ENCODE assay signal across 16 cellular contexts in the genomic region with DNA sequence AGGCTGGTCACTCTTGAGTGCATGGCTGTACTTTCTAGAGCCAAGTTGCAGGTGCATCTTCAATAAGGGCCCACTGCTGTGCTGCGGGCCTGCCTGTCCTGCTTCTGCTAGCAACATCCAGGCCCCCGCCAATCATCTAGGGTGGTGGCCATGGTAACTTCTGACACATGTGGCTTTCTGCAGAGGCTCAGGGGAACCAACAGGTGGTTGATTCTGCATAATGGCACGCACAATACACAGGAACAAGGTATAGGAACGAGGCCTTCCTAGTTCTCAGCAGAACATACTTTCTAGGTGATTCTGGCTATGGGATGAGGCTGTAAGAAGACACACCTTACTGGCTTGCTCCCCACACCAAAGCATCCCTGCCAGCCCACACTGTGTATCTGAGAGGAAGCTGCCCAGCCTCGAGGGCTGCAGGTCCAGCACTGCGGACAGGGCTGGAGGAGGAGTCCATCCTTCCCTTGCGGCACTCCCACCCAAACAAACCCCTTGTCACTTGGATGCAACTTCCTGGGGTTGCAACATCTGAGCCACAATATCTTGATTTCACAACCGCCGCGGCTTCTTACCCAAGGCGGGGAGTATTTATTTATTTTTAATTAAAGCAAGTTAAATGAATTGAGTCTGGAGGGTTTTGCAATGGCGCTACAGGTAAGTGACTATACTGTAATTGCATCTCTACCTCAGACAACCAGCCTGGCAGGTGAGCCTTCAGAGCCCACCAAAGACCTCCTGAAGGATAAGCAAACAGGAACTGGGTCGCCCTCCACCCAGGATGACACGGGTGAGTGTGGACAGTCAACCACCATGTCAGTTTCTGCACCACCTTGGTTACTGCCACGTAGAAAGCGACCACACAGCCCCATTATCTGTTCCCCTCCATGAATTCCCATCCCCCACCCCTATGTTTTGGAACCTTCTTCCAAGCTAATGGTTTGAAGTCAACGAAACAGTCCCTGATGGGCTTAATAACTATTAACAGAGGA.
DNase-seq lines count a peak whose midpoint lies in the region; ATAC-seq and TF ChIP-seq lines count a peak whose summit lies in the region.
"Had no signal": no experiment of that assay in that cellular context is flagged by ENCODE, and none has a peak within 500 bp of the region (broad histone marks: within the 10 kb centered on the region; RNA-seq: fewer than 3 reads in every experiment).

No MANE protein-coding gene starts in this region.

- peak overlapping the region in 8 of 11 experiments; percentile 13 to 64 (median 35); a peak in 12 of 22 replicates for H3K27ac ChIP-seq in BLaER1 treated with 17β-estradiol and CSF1 and Interleukin-3, amounts not matched to agents 10 nM and 100 nM
- H3K27ac ChIP-seq: parathyroid adenoma, SJCRH30 had no signal

- H3K36me3 Mint-ChIP-seq in dendritic cell treated with granulocyte-macrophage colony-stimulating factor and Interleukin-4, amounts not matched to agents 40 ng/mL and 50 ng/mL, for 4 days (ENCODE audit: low read depth) = peaks cover 93% of the 10 kb centered on the region
- H3K36me3 Mint-ChIP-seq: stimulated activated effector memory CD8-positive, alpha-beta T cell treated with anti-CD3 and anti-CD28 coated beads, Interleukin-12 subunit alpha, Interleukin-12 subunit beta, amount 100 ng/mL, for 72 hours had no signal

- peak; percentile 89 for DNase-seq in NOMO-1 treated with DMSO at 0.1 percent for 48 hours (lab: John Stamatoyannopoulos, UW; ENCODE audit: unreplicated experiment)
- peak; percentile 26 for DNase-seq in medulla oblongata (ENCODE audit: extremely low spot score)
- DNase-seq in RKO (ENCODE audit: low spot score) = no peak
- DNase-seq: activated CD4-positive, CD25-positive, alpha-beta regulatory T cell; activated T-cell treated with anti-CD3 and anti-CD28 coated beads, Interleukin-2, amount 50 U/mL, for 72 hours; DMS53; NCI-H1092 treated with DMSO at 0.1 percent for 48 hours; NCI-H510A; SJCRH30 had no signal

- no peaks in the 10 kb centered on the region for H3K9me3 Mint-ChIP-seq in dendritic cell treated with granulocyte-macrophage colony-stimulating factor and Interleukin-4, amounts not matched to agents 40 ng/mL and 50 ng/mL, for 4 days
- H3K9me3 Mint-ChIP-seq: activated T-cell treated with anti-CD3 and anti-CD28 coated beads, Interleukin-2, amount 50 U/mL, for 72 hours; stimulated activated effector memory CD8-positive, alpha-beta T cell treated with anti-CD3 and anti-CD28 coated beads, Interleukin-12 subunit alpha, Interleukin-12 subunit beta, amount 100 ng/mL, for 72 hours had no signal

- no peak for TF ChIP-seq POLR2A in GM18505 (IDR thresholded peaks at IDR 0.05; ENCODE audit: borderline replicate concordance, extremely low read depth, insufficient read depth, insufficient read length)

- H3K4me1 Mint-ChIP-seq in dendritic cell treated with granulocyte-macrophage colony-stimulating factor and Interleukin-4, amounts not matched to agents 40 ng/mL and 50 ng/mL, for 4 days (ENCODE audit: low read depth) = peaks cover 78% of the 10 kb centered on the region
- H3K4me1 Mint-ChIP-seq: stimulated activated effector memory CD8-positive, alpha-beta T cell treated with anti-CD3 and anti-CD28 coated beads, Interleukin-12 subunit alpha, Interleukin-12 subunit beta, amount 100 ng/mL, for 72 hours had no signal

- no peaks in the 10 kb centered on the region for H3K27me3 ChIP-seq in BLaER1 treated with 17β-estradiol and CSF1 and Interleukin-3, amounts not matched to agents 10 nM and 100 nM
- H3K27me3 ChIP-seq: SJCRH30 had no signal

- H3K4me2 ChIP-seq in BLaER1 treated with 17β-estradiol and CSF1 and Interleukin-3, amounts not matched to agents 10 nM and 100 nM = peak overlapping the region in 10 of 11 experiments; percentile 6 to 69 (median 54); a peak in 17 of 22 replicates

- ATAC-seq in GM18505 (IDR thresholded peaks at IDR 0.05; ENCODE audit: unreplicated experiment) (no peak), HG02981 (IDR thresholded peaks at IDR 0.05; ENCODE audit: unreplicated experiment) (no peak), HG03469 (IDR thresholded peaks at IDR 0.05; ENCODE audit: unreplicated experiment) (no peak)
- ATAC-seq: activated T-cell treated with anti-CD3 and anti-CD28 coated beads, Interleukin-2, amount 50 U/mL, for 72 hours; stimulated activated effector memory CD8-positive, alpha-beta T cell treated with anti-CD3 and anti-CD28 coated beads, Interleukin-12 subunit alpha, Interleukin-12 subunit beta, amount 100 ng/mL, for 72 hours had no signal

- no peak overlapping the region for H3K4me3 Mint-ChIP-seq in dendritic cell treated with granulocyte-macrophage colony-stimulating factor and Interleukin-4, amounts not matched to agents 40 ng/mL and 50 ng/mL, for 4 days
- H3K4me3 Mint-ChIP-seq: activated T-cell treated with anti-CD3 and anti-CD28 coated beads, Interleukin-2, amount 50 U/mL, for 72 hours; stimulated activated effector memory CD8-positive, alpha-beta T cell treated with anti-CD3 and anti-CD28 coated beads, Interleukin-12 subunit alpha, Interleukin-12 subunit beta, amount 100 ng/mL, for 72 hours had no signal

- H3K27me3 Mint-ChIP-seq in dendritic cell treated with granulocyte-macrophage colony-stimulating factor and Interleukin-4, amounts not matched to agents 40 ng/mL and 50 ng/mL, for 4 days = no peaks in the 10 kb centered on the region

- peak overlapping the region; percentile 51 for H3K27ac Mint-ChIP-seq in dendritic cell treated with granulocyte-macrophage colony-stimulating factor and Interleukin-4, amounts not matched to agents 40 ng/mL and 50 ng/mL, for 4 days
- H3K27ac Mint-ChIP-seq: activated T-cell treated with anti-CD3 and anti-CD28 coated beads, Interleukin-2, amount 50 U/mL, for 72 hours; stimulated activated effector memory CD8-positive, alpha-beta T cell treated with anti-CD3 and anti-CD28 coated beads, Interleukin-12 subunit alpha, Interleukin-12 subunit beta, amount 100 ng/mL, for 72 hours had no signal

- H3K9ac ChIP-seq in BLaER1 treated with 17β-estradiol and CSF1 and Interleukin-3, amounts not matched to agents 10 nM and 100 nM = no peak overlapping the region
- H3K9ac ChIP-seq: parathyroid adenoma had no signal

- peaks cover 0 to 65% (median 0%) of the 10 kb centered on the region in 11 experiments; a peak in 6 of 22 replicates for H3K36me3 ChIP-seq in BLaER1 treated with 17β-estradiol and CSF1 and Interleukin-3, amounts not matched to agents 10 nM and 100 nM

- no peak overlapping the region for H3K4me3 ChIP-seq in BLaER1 treated with 17β-estradiol and CSF1 and Interleukin-3, amounts not matched to agents 10 nM and 100 nM
- H3K4me3 ChIP-seq: SJCRH30 had no signal

- intact Hi-C loops in dendritic cell treated with granulocyte-macrophage colony-stimulating factor and Interleukin-4, amounts not matched to agents 40 ng/mL and 50 ng/mL, for 4 days (cut with micrococcal nuclease) = no loop called here

- peaks cover 6 to 56% (median 32%) of the 10 kb centered on the region in 10 experiments for H3K4me1 ChIP-seq in BLaER1 treated with 17β-estradiol and CSF1 and Interleukin-3, amounts not matched to agents 10 nM and 100 nM
- H3K4me1 ChIP-seq: parathyroid adenoma, SJCRH30 had no signal

- no peaks in the 10 kb centered on the region for H4K20me1 ChIP-seq in BLaER1 treated with 17β-estradiol and CSF1 and Interleukin-3, amounts not matched to agents 10 nM and 100 nM

- peaks cover 0 to 46% (median 6%) of the 10 kb centered on the region in 11 experiments; a peak in 13 of 22 replicates for H3K9me3 ChIP-seq in BLaER1 treated with 17β-estradiol and CSF1 and Interleukin-3, amounts not matched to agents 10 nM and 100 nM (replicated peaks in 1 of 11)
- H3K9me3 ChIP-seq: SJCRH30 had no signal
